Comparison of ENCODE assay signal across 2 cellular contexts in the genomic region with DNA sequence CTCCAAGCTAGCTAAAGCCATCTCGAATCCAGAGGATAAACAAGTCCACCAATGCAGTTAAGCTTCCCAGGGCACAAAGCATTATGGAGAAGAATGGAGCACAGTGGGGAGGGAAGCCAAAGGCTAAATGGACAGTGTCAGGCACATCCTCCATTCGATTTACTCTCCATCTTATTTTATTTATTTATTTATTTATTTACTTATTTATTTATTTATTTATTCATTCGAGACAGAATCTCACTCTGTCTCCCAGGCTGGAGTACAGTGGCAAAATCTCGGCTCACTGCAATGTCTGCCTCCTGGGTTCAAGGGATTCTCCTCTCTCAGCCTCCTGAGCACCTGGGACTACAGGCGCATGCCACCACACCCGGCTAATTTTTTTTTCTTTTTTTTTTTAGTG.
TF ChIP-seq lines count a peak whose summit lies in the region.

No MANE protein-coding gene starts in this region.

TF ChIP-seq in A549, 52 proteins besides CTCF, POLR2A, EP300 and RAD21:
- TF ChIP-seq ZC3H11A (IDR thresholded peaks at IDR 0.05) (peak; percentile 39; the same call in 1 of the 2 replicates), MAZ (IDR thresholded peaks at IDR 0.05; ENCODE audit: borderline replicate concordance, low read depth, low read length) (no peak), FOSB (CRISPR knock-in tag; IDR thresholded peaks at IDR 0.05) (no peak), EHF (CRISPR knock-in tag; IDR thresholded peaks at IDR 0.05) (no peak), HDAC2 (IDR thresholded peaks at IDR 0.05) (no peak)

TF ChIP-seq in H1, 55 proteins besides CTCF, POLR2A, EP300 and RAD21:
- TF ChIP-seq SIX5 (IDR thresholded peaks at IDR 0.05; ENCODE audit: low read depth, low read length) = no peak
- no peak for TF ChIP-seq SRF (IDR thresholded peaks at IDR 0.05; ENCODE audit: low read depth, low read length)
- no peak for TF ChIP-seq ZNF274 (IDR thresholded peaks at IDR 0.05; ENCODE audit: borderline replicate concordance, extremely low read depth, low read length)
- TF ChIP-seq SP1 (IDR thresholded peaks at IDR 0.05; ENCODE audit: low read depth, low read length) = no peak
- no peak for TF ChIP-seq CHD1 (IDR thresholded peaks at IDR 0.05; ENCODE audit: low read depth, low read length)
- TF ChIP-seq, protein P1, sequence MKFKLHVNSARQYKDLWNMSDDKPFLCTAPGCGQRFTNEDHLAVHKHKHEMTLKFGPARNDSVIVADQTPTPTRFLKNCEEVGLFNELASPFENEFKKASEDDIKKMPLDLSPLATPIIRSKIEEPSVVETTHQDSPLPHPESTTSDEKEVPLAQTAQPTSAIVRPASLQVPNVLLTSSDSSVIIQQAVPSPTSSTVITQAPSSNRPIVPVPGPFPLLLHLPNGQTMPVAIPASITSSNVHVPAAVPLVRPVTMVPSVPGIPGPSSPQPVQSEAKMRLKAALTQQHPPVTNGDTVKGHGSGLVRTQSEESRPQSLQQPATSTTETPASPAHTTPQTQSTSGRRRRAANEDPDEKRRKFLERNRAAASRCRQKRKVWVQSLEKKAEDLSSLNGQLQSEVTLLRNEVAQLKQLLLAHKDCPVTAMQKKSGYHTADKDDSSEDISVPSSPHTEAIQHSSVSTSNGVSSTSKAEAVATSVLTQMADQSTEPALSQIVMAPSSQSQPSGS (IDR thresholded peaks at IDR 0.05; ENCODE audit: low read length) = no peak
- TF ChIP-seq, protein P2, sequence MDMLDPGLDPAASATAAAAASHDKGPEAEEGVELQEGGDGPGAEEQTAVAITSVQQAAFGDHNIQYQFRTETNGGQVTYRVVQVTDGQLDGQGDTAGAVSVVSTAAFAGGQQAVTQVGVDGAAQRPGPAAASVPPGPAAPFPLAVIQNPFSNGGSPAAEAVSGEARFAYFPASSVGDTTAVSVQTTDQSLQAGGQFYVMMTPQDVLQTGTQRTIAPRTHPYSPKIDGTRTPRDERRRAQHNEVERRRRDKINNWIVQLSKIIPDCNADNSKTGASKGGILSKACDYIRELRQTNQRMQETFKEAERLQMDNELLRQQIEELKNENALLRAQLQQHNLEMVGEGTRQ (IDR thresholded peaks at IDR 0.05; ENCODE audit: low read length) = no peak
